Comparison of ENCODE assay signal across 10 cellular contexts in the genomic region with DNA sequence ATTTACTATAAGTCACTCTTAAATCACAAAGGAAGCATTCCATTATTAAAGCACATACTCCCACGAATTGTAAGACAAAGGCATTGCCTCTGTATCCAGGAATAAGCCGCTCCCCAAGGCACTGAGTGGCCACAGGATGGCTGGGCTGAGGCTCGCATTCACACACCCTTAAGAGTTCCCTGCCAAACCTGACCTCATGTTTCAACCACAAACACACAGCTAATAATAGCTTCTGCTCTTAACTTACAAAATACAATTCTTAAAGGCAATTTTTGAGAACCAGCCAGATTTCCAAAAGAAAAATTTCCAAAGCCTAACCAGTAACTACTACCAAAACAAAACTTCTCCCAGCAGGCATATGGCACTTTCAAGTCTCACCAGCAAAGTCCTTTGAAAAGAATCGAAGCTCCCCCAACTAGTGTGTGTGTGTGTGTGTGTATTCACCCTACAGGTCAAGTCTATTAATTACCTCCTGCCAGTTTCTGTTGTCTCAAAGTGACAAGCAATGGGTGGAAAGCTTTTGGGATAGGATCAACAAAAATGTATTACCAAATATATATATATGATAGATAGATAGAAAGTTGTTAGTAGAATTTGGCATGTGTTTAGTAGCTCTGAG. TPM values are rescaled to one million over a fixed set of nuclear protein-coding genes. Genes with fewer than 3 reads are reported as not detected.
A peak's percentile ranks its signal among the peaks of the same experiment; 100 is the strongest.
DNase-seq lines count a peak whose midpoint lies in the region; ATAC-seq and TF ChIP-seq lines count a peak whose summit lies in the region.
"Had no signal": no experiment of that assay in that cellular context is flagged by ENCODE, and none has a peak within 500 bp of the region (broad histone marks: within the 10 kb centered on the region; RNA-seq: fewer than 3 reads in every experiment).

No MANE protein-coding gene starts in this region.

- H3K4me1 ChIP-seq in endodermal cell (ENCODE audit: control insufficient read depth, insufficient read depth, low read length) (no peaks in the 10 kb centered on the region), gastrocnemius medialis (peaks cover 0 to 4% of the 10 kb centered on the region in 2 donors)

- H3K4me1 Mint-ChIP-seq in endodermal cell: peaks cover 2% of the 10 kb centered on the region

- no peak overlapping the region for H3K4me3 Mint-ChIP-seq in endodermal cell

- H3K27ac ChIP-seq in endodermal cell (ENCODE audit: low read depth, low read length) (no peak overlapping the region), gastrocnemius medialis (peak overlapping the region; percentile 60 to 76 (median 72))

- no peak overlapping the region for H3K9ac ChIP-seq in endodermal cell (ENCODE audit: extremely low read depth, low read length, poor library complexity, severe bottlenecking)

- H3K27me3 Mint-ChIP-seq in endodermal cell (ENCODE audit: insufficient read depth): no peaks in the 10 kb centered on the region

- intact Hi-C loops in gastrocnemius medialis (cut with DNase I; ENCODE audit: low total_unique reads): no loop called here

- H3K36me3 ChIP-seq in endodermal cell (ENCODE audit: control insufficient read depth, insufficient read depth, low read length): no peaks in the 10 kb centered on the region
- H3K36me3 ChIP-seq in gastrocnemius medialis: no peaks in the 10 kb centered on the region

- DNase-seq in endodermal cell (peak; percentile 50), gastrocnemius medialis (peak; percentile 57 to 62), NK-92 (lab: John Stamatoyannopoulos, UW; ENCODE audit: unreplicated experiment) (no peak), HuH-7 (ENCODE audit: low spot score) (no peak), HPDE6-E6E7 (ENCODE audit: extremely low spot score) (no peak)
- DNase-seq in activated CD4-positive, alpha-beta T cell treated with anti-CD3 and anti-CD28 coated beads for 1 hour: no peak
- DNase-seq: stimulated activated CD4-positive, alpha-beta T cell treated with anti-CD3 and anti-CD28 coated beads, Interleukin-2, amount 100 ng/mL, for 24 hours had no signal

- no peak overlapping the region for H3K27ac Mint-ChIP-seq in endodermal cell

- H3K4me3 ChIP-seq in endodermal cell (ENCODE audit: low read length) (no peak overlapping the region), gastrocnemius medialis (peak overlapping the region in 1 of 4 donors; percentile 15)
- H3K4me3 ChIP-seq: K562 had no signal

- in situ Hi-C loops in gastrocnemius medialis (cut with MboI; ENCODE audit: low sequenced_read_pairs in 4 of 4): no loop called here

- H3K36me3 Mint-ChIP-seq in endodermal cell (ENCODE audit: low read depth): no peaks in the 10 kb centered on the region

- 60 to 100% methylated on average over 1 to 3 of the region's 4 CpGs for WGBS in endodermal cell (ENCODE audit: insufficient coverage in 1 of 2, insufficient read length in 1 of 2), 2 experiments

- H3K9me3 ChIP-seq in endodermal cell (ENCODE audit: control insufficient read depth, low read length) (no peaks in the 10 kb centered on the region), gastrocnemius medialis (no peaks in the 10 kb centered on the region)

- no peak for TF ChIP-seq POLR2A in gastrocnemius medialis (IDR thresholded peaks at IDR 0.05)

- H3K27me3 ChIP-seq in endodermal cell (ENCODE audit: control insufficient read depth, insufficient read depth, low read length, poor library complexity, severe bottlenecking) (no peaks in the 10 kb centered on the region), gastrocnemius medialis (no peaks in the 10 kb centered on the region)

- H3K9me3 Mint-ChIP-seq in endodermal cell: peaks cover 32% of the 10 kb centered on the region

- TF ChIP-seq CTCF in endodermal cell (conservative IDR thresholded peaks at IDR 0.05): peak; percentile 14
- peak in 1 of 5 experiments; percentile 5 for TF ChIP-seq CTCF in gastrocnemius medialis (IDR thresholded peaks at IDR 0.05 in 4 of 5, conservative IDR thresholded peaks at IDR 0.05 in 1 of 5)

- peak; percentile 76 for ATAC-seq in GM18868 (IDR thresholded peaks at IDR 0.05; ENCODE audit: unreplicated experiment)
- peak; percentile 57 for ATAC-seq in HG03095 (IDR thresholded peaks at IDR 0.05; ENCODE audit: unreplicated experiment)
- peak; percentile 100 for ATAC-seq in gastrocnemius medialis
- ATAC-seq: K562 had no signal

RNA-seq across cellular contexts. Expression of a gene that starts 36.0 kb away (rescaled TPM):
- total RNA-seq in endodermal cell (under 1 TPM; 0.48 to 0.73 TPM), gastrocnemius medialis (10 to 100 TPM; 10.7 to 18.0 (median 14.9) TPM)
- polyA plus RNA-seq in endodermal cell (2013, experiment 1 of 2): 2.0 TPM
- 2.4 TPM for polyA plus RNA-seq in endodermal cell (2013, experiment 2 of 2)

Comparison
In these comparisons a context has a peak if more than half of its experiments do, and no peak if none do; other contexts are left out.
1. DNase-seq: peak in endodermal cell (single experiment) and gastrocnemius medialis (2 of 2); none in NK-92 (single experiment), activated CD4-positive, alpha-beta T cell treated with anti-CD3 and anti-CD28 coated beads for 1 hour (single experiment), HuH-7 (single experiment) and HPDE6-E6E7 (single experiment).
2. RNA of a gene that starts 36.0 kb away (total RNA-seq): 10.7 to 18.0 TPM in gastrocnemius medialis; 0.48 to 0.73 TPM in endodermal cell; every median in the first group is over 4 times any median in the second.
3. Peak in every context shown above with its lines, with median percentiles within 50 percentile points of each other: ATAC-seq.